Comparison of ENCODE assay signal across 1 cellular context in genomic region chr6:26199057-26199772, GRCh38.
TF ChIP-seq lines count a peak whose summit lies in the region.

No MANE protein-coding gene starts in this region.

TF ChIP-seq in K562, 482 proteins besides CTCF, POLR2A, EP300 and RAD21 (continued from another document and continues in another):
- TF ChIP-seq ZNF280A (IDR thresholded peaks at IDR 0.05; ENCODE audit: low read depth, partially characterized antibody) = no peak
- TF ChIP-seq SMARCC2 (IDR thresholded peaks at IDR 0.05; ENCODE audit: low read depth) = no peak; the same call in 1 of the 2 replicates
- peak; percentile 1; the same call in 1 of the 2 replicates for TF ChIP-seq MAFF (IDR thresholded peaks at IDR 0.05; ENCODE audit: low read length)
- no peak; the same call in 1 of the 2 replicates for TF ChIP-seq PHB (CRISPR knock-in tag; IDR thresholded peaks at IDR 0.05)
- TF ChIP-seq FUS (optimal IDR thresholded peaks at IDR 0.05; ENCODE audit: low read depth, low read length) = no peak
- TF ChIP-seq, protein P1, sequence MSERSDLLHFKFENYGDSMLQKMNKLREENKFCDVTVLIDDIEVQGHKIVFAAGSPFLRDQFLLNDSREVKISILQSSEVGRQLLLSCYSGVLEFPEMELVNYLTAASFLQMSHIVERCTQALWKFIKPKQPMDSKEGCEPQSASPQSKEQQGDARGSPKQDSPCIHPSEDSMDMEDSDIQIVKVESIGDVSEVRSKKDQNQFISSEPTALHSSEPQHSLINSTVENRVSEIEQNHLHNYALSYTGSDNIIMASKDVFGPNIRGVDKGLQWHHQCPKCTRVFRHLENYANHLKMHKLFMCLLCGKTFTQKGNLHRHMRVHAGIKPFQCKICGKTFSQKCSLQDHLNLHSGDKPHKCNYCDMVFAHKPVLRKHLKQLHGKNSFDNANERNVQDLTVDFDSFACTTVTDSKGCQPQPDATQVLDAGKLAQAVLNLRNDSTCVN (CRISPR knock-in tag; IDR thresholded peaks at IDR 0.05) = 0 out of 2 replicates have a peak, but pooled peaks have one; percentile 20
- TF ChIP-seq, protein P2, sequence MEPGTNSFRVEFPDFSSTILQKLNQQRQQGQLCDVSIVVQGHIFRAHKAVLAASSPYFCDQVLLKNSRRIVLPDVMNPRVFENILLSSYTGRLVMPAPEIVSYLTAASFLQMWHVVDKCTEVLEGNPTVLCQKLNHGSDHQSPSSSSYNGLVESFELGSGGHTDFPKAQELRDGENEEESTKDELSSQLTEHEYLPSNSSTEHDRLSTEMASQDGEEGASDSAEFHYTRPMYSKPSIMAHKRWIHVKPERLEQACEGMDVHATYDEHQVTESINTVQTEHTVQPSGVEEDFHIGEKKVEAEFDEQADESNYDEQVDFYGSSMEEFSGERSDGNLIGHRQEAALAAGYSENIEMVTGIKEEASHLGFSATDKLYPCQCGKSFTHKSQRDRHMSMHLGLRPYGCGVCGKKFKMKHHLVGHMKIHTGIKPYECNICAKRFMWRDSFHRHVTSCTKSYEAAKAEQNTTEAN (CRISPR knock-in tag; IDR thresholded peaks at IDR 0.05) = peak; percentile 45; the same call in 1 of the 2 replicates
- peak; percentile 75; the same call in 1 of the 2 replicates for TF ChIP-seq ETS1 (conservative IDR thresholded peaks at IDR 0.05; ENCODE audit: control insufficient read depth, low read depth, low read length)
- TF ChIP-seq ZNF76 (CRISPR knock-in tag; IDR thresholded peaks at IDR 0.05; ENCODE audit: borderline replicate concordance) = peak; percentile 52; the same call in 1 of the 2 replicates
- TF ChIP-seq, protein P3, sequence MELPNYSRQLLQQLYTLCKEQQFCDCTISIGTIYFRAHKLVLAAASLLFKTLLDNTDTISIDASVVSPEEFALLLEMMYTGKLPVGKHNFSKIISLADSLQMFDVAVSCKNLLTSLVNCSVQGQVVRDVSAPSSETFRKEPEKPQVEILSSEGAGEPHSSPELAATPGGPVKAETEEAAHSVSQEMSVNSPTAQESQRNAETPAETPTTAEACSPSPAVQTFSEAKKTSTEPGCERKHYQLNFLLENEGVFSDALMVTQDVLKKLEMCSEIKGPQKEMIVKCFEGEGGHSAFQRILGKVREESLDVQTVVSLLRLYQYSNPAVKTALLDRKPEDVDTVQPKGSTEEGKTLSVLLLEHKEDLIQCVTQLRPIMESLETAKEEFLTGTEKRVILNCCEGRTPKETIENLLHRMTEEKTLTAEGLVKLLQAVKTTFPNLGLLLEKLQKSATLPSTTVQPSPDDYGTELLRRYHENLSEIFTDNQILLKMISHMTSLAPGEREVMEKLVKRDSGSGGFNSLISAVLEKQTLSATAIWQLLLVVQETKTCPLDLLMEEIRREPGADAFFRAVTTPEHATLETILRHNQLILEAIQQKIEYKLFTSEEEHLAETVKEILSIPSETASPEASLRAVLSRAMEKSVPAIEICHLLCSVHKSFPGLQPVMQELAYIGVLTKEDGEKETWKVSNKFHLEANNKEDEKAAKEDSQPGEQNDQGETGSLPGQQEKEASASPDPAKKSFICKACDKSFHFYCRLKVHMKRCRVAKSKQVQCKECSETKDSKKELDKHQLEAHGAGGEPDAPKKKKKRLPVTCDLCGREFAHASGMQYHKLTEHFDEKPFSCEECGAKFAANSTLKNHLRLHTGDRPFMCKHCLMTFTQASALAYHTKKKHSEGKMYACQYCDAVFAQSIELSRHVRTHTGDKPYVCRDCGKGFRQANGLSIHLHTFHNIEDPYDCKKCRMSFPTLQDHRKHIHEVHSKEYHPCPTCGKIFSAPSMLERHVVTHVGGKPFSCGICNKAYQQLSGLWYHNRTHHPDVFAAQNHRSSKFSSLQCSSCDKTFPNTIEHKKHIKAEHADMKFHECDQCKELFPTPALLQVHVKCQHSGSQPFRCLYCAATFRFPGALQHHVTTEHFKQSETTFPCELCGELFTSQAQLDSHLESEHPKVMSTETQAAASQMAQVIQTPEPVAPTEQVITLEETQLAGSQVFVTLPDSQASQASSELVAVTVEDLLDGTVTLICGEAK (IDR thresholded peaks at IDR 0.05) = peak; percentile 29; the same call in 1 of the 2 replicates
- TF ChIP-seq, protein P3 (CRISPR knock-in tag; IDR thresholded peaks at IDR 0.05) = 0 out of 2 replicates have a peak, but pooled peaks have one; percentile 29
- TF ChIP-seq, protein P4, sequence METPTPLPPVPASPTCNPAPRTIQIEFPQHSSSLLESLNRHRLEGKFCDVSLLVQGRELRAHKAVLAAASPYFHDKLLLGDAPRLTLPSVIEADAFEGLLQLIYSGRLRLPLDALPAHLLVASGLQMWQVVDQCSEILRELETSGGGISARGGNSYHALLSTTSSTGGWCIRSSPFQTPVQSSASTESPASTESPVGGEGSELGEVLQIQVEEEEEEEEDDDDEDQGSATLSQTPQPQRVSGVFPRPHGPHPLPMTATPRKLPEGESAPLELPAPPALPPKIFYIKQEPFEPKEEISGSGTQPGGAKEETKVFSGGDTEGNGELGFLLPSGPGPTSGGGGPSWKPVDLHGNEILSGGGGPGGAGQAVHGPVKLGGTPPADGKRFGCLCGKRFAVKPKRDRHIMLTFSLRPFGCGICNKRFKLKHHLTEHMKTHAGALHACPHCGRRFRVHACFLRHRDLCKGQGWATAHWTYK (CRISPR knock-in tag; IDR thresholded peaks at IDR 0.05) = peak; percentile 12; the same call in 1 of the 2 replicates
- no peak for TF ChIP-seq KAT8 (IDR thresholded peaks at IDR 0.05; ENCODE audit: low read depth)
- 0 out of 2 replicates have a peak, but pooled peaks have one; percentile 6 for TF ChIP-seq TARDBP (IDR thresholded peaks at IDR 0.05)
- TF ChIP-seq, protein P5, sequence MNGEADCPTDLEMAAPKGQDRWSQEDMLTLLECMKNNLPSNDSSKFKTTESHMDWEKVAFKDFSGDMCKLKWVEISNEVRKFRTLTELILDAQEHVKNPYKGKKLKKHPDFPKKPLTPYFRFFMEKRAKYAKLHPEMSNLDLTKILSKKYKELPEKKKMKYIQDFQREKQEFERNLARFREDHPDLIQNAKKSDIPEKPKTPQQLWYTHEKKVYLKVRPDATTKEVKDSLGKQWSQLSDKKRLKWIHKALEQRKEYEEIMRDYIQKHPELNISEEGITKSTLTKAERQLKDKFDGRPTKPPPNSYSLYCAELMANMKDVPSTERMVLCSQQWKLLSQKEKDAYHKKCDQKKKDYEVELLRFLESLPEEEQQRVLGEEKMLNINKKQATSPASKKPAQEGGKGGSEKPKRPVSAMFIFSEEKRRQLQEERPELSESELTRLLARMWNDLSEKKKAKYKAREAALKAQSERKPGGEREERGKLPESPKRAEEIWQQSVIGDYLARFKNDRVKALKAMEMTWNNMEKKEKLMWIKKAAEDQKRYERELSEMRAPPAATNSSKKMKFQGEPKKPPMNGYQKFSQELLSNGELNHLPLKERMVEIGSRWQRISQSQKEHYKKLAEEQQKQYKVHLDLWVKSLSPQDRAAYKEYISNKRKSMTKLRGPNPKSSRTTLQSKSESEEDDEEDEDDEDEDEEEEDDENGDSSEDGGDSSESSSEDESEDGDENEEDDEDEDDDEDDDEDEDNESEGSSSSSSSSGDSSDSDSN (IDR thresholded peaks at IDR 0.05; ENCODE audit: borderline replicate concordance in 1 of 2, low read depth in 2 of 2, low read length in 2 of 2) = no peak
- TF ChIP-seq TAF9B (IDR thresholded peaks at IDR 0.05; ENCODE audit: partially characterized antibody) = peak; percentile 94
- TF ChIP-seq ZNF143 (CRISPR knock-in tag; IDR thresholded peaks at IDR 0.05) = 0 out of 2 replicates have a peak, but pooled peaks have one; percentile 10
- TF ChIP-seq TAF15 (IDR thresholded peaks at IDR 0.05; ENCODE audit: low read depth, low read length) = no peak; the same call in 1 of the 2 replicates
- no peak for TF ChIP-seq SREBF2 (CRISPR knock-in tag; IDR thresholded peaks at IDR 0.05)
- no peak for TF ChIP-seq ZNF589 (CRISPR knock-in tag; IDR thresholded peaks at IDR 0.05; ENCODE audit: low read depth)
- TF ChIP-seq OTX1 (CRISPR knock-in tag; IDR thresholded peaks at IDR 0.05) = peak; percentile 6; the same call in 1 of the 2 replicates
- TF ChIP-seq ZNF431 (CRISPR knock-in tag; IDR thresholded peaks at IDR 0.05) = no peak; the same call in none of the 2 replicates
- peak; percentile 34; the same call in 1 of the 2 replicates for TF ChIP-seq PYGO2 (tag; IDR thresholded peaks at IDR 0.05)
- TF ChIP-seq GTF2E2 (tag; IDR thresholded peaks at IDR 0.05) = peak; percentile 99
- no peak for TF ChIP-seq ELK1 (CRISPR knock-in tag; IDR thresholded peaks at IDR 0.05)
- no peak for TF ChIP-seq ZNF217 (CRISPR knock-in tag; IDR thresholded peaks at IDR 0.05)
- peak; percentile 89 for TF ChIP-seq FOXJ2 (tag; IDR thresholded peaks at IDR 0.05)
- TF ChIP-seq HOMEZ (CRISPR knock-in tag; IDR thresholded peaks at IDR 0.05) = no peak
- no peak for TF ChIP-seq HMG20B (CRISPR knock-in tag; IDR thresholded peaks at IDR 0.05)
- TF ChIP-seq, protein P6, sequence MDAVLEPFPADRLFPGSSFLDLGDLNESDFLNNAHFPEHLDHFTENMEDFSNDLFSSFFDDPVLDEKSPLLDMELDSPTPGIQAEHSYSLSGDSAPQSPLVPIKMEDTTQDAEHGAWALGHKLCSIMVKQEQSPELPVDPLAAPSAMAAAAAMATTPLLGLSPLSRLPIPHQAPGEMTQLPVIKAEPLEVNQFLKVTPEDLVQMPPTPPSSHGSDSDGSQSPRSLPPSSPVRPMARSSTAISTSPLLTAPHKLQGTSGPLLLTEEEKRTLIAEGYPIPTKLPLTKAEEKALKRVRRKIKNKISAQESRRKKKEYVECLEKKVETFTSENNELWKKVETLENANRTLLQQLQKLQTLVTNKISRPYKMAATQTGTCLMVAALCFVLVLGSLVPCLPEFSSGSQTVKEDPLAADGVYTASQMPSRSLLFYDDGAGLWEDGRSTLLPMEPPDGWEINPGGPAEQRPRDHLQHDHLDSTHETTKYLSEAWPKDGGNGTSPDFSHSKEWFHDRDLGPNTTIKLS (IDR thresholded peaks at IDR 0.05; ENCODE audit: borderline replicate concordance, low read depth) = peak; percentile 64
- no peak for TF ChIP-seq THAP7 (CRISPR knock-in tag; IDR thresholded peaks at IDR 0.05)
